In the genomic region with DNA sequence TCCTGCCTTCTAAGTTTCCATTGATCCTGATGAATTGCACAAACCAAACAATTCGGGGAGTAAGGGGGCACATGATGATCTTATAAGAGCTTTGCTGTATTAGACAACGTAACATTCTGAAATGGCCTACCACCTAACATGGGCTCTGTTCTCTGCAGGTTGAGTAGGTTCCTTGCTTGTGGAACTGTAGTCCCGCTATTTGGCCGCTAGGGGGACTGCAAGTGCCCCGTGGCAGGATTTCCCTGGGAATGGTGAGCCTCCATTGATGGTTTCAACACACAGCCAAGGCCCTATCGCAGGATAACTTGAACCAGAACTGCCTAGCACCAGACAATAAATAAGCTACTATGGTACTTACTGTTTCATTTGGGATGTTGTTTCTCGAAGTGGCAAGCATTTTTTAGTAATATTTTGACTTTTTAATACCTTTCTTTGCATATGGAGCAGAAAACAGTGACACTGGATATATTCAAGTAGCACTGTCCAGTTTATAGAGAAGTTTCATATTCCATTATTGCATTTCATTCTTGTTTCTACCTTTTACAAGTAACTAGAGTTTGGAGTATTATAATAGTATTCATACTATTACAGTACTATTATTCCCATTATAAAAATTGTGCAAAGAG, we compare ENCODE assay signal across 1 cellular context.
TF ChIP-seq lines count a peak whose summit lies in the region.

No MANE protein-coding gene starts in this region.

TF ChIP-seq in GM23338, 12 proteins besides CTCF, POLR2A, EP300 and RAD21 (continued from another document):
- TF ChIP-seq, protein P1, sequence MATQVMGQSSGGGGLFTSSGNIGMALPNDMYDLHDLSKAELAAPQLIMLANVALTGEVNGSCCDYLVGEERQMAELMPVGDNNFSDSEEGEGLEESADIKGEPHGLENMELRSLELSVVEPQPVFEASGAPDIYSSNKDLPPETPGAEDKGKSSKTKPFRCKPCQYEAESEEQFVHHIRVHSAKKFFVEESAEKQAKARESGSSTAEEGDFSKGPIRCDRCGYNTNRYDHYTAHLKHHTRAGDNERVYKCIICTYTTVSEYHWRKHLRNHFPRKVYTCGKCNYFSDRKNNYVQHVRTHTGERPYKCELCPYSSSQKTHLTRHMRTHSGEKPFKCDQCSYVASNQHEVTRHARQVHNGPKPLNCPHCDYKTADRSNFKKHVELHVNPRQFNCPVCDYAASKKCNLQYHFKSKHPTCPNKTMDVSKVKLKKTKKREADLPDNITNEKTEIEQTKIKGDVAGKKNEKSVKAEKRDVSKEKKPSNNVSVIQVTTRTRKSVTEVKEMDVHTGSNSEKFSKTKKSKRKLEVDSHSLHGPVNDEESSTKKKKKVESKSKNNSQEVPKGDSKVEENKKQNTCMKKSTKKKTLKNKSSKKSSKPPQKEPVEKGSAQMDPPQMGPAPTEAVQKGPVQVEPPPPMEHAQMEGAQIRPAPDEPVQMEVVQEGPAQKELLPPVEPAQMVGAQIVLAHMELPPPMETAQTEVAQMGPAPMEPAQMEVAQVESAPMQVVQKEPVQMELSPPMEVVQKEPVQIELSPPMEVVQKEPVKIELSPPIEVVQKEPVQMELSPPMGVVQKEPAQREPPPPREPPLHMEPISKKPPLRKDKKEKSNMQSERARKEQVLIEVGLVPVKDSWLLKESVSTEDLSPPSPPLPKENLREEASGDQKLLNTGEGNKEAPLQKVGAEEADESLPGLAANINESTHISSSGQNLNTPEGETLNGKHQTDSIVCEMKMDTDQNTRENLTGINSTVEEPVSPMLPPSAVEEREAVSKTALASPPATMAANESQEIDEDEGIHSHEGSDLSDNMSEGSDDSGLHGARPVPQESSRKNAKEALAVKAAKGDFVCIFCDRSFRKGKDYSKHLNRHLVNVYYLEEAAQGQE (IDR thresholded peaks at IDR 0.05; ENCODE audit: unreplicated experiment) = no peak
TF ChIP-seq in GM23338: peak in this region for 0.
